In genomic region chr19:46345157-46345556, GRCh38 we compare ENCODE assay signal across 23 cellular contexts. TPM values are rescaled to one million over a fixed set of nuclear protein-coding genes. Genes with fewer than 3 reads are reported as not detected.
DNase-seq lines count a peak whose midpoint lies in the region; ATAC-seq, FAIRE-seq and TF ChIP-seq lines count a peak whose summit lies in the region.
"Had no signal": no experiment of that assay in that cellular context is flagged by ENCODE, and none has a peak within 500 bp of the region (broad histone marks: within the 10 kb centered on the region; RNA-seq: fewer than 3 reads in every experiment).

No MANE protein-coding gene starts in this region.

- peaks cover 20% of the 10 kb centered on the region for H3K36me3 Mint-ChIP-seq in activated T-helper 17 cell treated with anti-CD3 and anti-CD28 coated beads, Interleukin-2, amount 50 U/mL, for 72 hours (ENCODE audit: low read depth)
- no peaks in the 10 kb centered on the region for H3K36me3 Mint-ChIP-seq in naive B cell

- in situ Hi-C loops in HepG2 (cut with HindIII; ENCODE audit: extremely low pct_ligation_motif_present, low pct_unique_long_range_greater_than_20kb) = no loop called here

- H3K27ac Mint-ChIP-seq in activated T-helper 17 cell treated with anti-CD3 and anti-CD28 coated beads, Interleukin-2, amount 50 U/mL, for 72 hours = no peak overlapping the region
- H3K27ac Mint-ChIP-seq in naive B cell = peak overlapping the region in 2 of 6 donors; percentile 4 to 55
- H3K27ac Mint-ChIP-seq: activated B cell treated with CpG ODN at 0.5 μM for 24 hours had no signal

- peaks cover 4% of the 10 kb centered on the region for H3K27me3 Mint-ChIP-seq in activated T-helper 17 cell treated with anti-CD3 and anti-CD28 coated beads, Interleukin-2, amount 50 U/mL, for 72 hours
- peaks cover 15 to 40% (median 35%) of the 10 kb centered on the region in 3 donors for H3K27me3 Mint-ChIP-seq in naive B cell

- POLR2A ChIA-PET in HepG2 (lab: Yijun Ruan, JAX) = no interaction called here

- H3K9ac ChIP-seq in HepG2 (ENCODE audit: insufficient read depth, low read depth, low read length) = no peak overlapping the region

- CTCF ChIA-PET in HepG2 (lab: Yijun Ruan, JAX; ENCODE audit: low intra/inter-chr PET ratio, low total read pairs) = no interaction called here

- no peaks in the 10 kb centered on the region for H3K9me3 Mint-ChIP-seq in activated T-helper 17 cell treated with anti-CD3 and anti-CD28 coated beads, Interleukin-2, amount 50 U/mL, for 72 hours
- no peaks in the 10 kb centered on the region for H3K9me3 Mint-ChIP-seq in naive B cell
- H3K9me3 Mint-ChIP-seq: activated B cell treated with CpG ODN at 0.5 μM for 24 hours; stimulated activated naive B cell treated with anti-CD40 and anti-IgM and Interleukin-4, amounts not matched to agents 10 μg/mL and 1 μg/mL and 100 μg/mL, for 72 hours had no signal

- TF ChIP-seq POLR2A in HepG2 (IDR thresholded peaks at IDR 0.05; ENCODE audit: insufficient read depth in 1 of 2, low read depth in 2 of 2, low read length in 2 of 2) = no peak
- no peak for TF ChIP-seq POLR2A in right lobe of liver (IDR thresholded peaks at IDR 0.05)

- no peaks in the 10 kb centered on the region; a peak in 1 of 5 replicates for H3K27me3 ChIP-seq in HepG2 (ENCODE audit: control insufficient read depth in 1 of 2, insufficient read depth in 2 of 2, low read length in 2 of 2)
- H3K27me3 ChIP-seq in right lobe of liver = no peaks in the 10 kb centered on the region
- H3K27me3 ChIP-seq in BE2C = no peaks in the 10 kb centered on the region; the same call in 1 of the 2 replicates
- H3K27me3 ChIP-seq: SJSA1, testis had no signal

- intact Hi-C loops in HepG2 (cut with micrococcal nuclease; ENCODE audit: unreplicated experiment) (loop anchor here (5.0 kb wide), 1 partner anchor 63 kb away; no protein-coding TSS in a partner anchor), right lobe of liver (cut with DNase I) (loop anchor here in 1 of 2 donors (10.0 kb wide), 2 partner anchors 50 to 60 kb away; no protein-coding TSS in a partner anchor)

- no peak overlapping the region for H3K4me2 ChIP-seq in HepG2 (ENCODE audit: low read depth, low read length)
- H3K4me2 ChIP-seq: smooth muscle cell had no signal

- DNase-seq in HepG2 (ENCODE audit: low spot score) = no peak
- DNase-seq in right lobe of liver = no peak
- DNase-seq in naive B cell = no peak
- no peak for DNase-seq in BE2C
- no peak for DNase-seq in mucosa of gallbladder (ENCODE audit: low spot score)
- DNase-seq: activated B cell treated with CpG ODN at 0.5 μM for 24 hours; activated effector memory CD4-positive, alpha-beta T cell treated with Interleukin-2 at 50 U/mL for 16 hours; caudate nucleus; DMS79; foreskin keratinocyte; left ventricle myocardium superior; NCI-H1694; NCI-H526; nucleus accumbens; stimulated activated naive B cell treated with anti-CD40 and anti-IgM and Interleukin-4, amounts not matched to agents 10 μg/mL and 1 μg/mL and 100 μg/mL, for 72 hours; T-helper 9 cell; testis had no signal

- FAIRE-seq in HepG2 (lab: Jason Lieb, UNC) = no peak

- no peak for TF ChIP-seq CTCF in HepG2 (CRISPR knock-in tag; IDR thresholded peaks at IDR 0.05)
- no peak for TF ChIP-seq CTCF in right lobe of liver (IDR thresholded peaks at IDR 0.05)
- TF ChIP-seq CTCF in BE2C (IDR thresholded peaks at IDR 0.05; ENCODE audit: low read depth, low read length) = no peak

- H3K4me1 Mint-ChIP-seq in activated T-helper 17 cell treated with anti-CD3 and anti-CD28 coated beads, Interleukin-2, amount 50 U/mL, for 72 hours = peaks cover 33% of the 10 kb centered on the region
- peaks cover 33 to 42% (median 40%) of the 10 kb centered on the region in 3 donors for H3K4me1 Mint-ChIP-seq in naive B cell

- H3K9me3 ChIP-seq in HepG2 (ENCODE audit: low read length) (no peaks in the 10 kb centered on the region), right lobe of liver (no peaks in the 10 kb centered on the region), BE2C (no peaks in the 10 kb centered on the region)
- H3K9me3 ChIP-seq: SJSA1, testis had no signal

- H3K4me3 Mint-ChIP-seq in activated T-helper 17 cell treated with anti-CD3 and anti-CD28 coated beads, Interleukin-2, amount 50 U/mL, for 72 hours = peak overlapping the region; percentile 93
- peak overlapping the region; percentile 79 to 98 (median 96) for H3K4me3 Mint-ChIP-seq in naive B cell

- peaks cover 25% of the 10 kb centered on the region for H3K79me2 ChIP-seq in HepG2 (ENCODE audit: insufficient read depth, low read length)

- ATAC-seq in HepG2 = no peak
- no peak for ATAC-seq in right lobe of liver
- no peak for ATAC-seq in activated T-helper 17 cell treated with anti-CD3 and anti-CD28 coated beads, Interleukin-2, amount 50 U/mL, for 72 hours (replicated peaks)
- no peak for ATAC-seq in naive B cell (ENCODE audit: low read depth in 2 of 2)
- no peak for ATAC-seq in HG03108 (IDR thresholded peaks at IDR 0.05; ENCODE audit: unreplicated experiment)
- ATAC-seq: foreskin keratinocyte; HCT116; left ventricle myocardium superior; stimulated activated naive B cell treated with anti-CD40 and anti-IgM and Interleukin-4, amounts not matched to agents 10 μg/mL and 1 μg/mL and 100 μg/mL, for 72 hours had no signal

- H3K36me3 ChIP-seq in HepG2 (replicated peaks in 1 of 2; ENCODE audit: control insufficient read depth in 1 of 2, insufficient read depth in 2 of 2, low read length in 2 of 2) (no peaks in the 10 kb centered on the region; a peak in 1 of 5 replicates), right lobe of liver (no peaks in the 10 kb centered on the region), BE2C (peaks cover 9% of the 10 kb centered on the region)

- no peak overlapping the region for H2AFZ ChIP-seq in HepG2 (ENCODE audit: low read length)

- TF ChIP-seq EP300 in HepG2 (IDR thresholded peaks at IDR 0.05; ENCODE audit: low read depth in 2 of 2, low read length in 2 of 2) = no peak
- TF ChIP-seq EP300 in HepG2 (CRISPR knock-in tag; IDR thresholded peaks at IDR 0.05; ENCODE audit: borderline replicate concordance) = no peak

- H3K4me1 ChIP-seq in HepG2 (ENCODE audit: insufficient read depth, low read length) (peaks cover 50% of the 10 kb centered on the region), right lobe of liver (peaks cover 0 to 14% (median 5%) of the 10 kb centered on the region in 4 donors), BE2C (peaks cover under 1% of the 10 kb centered on the region; the same call in 1 of the 2 replicates)

- WGBS in HepG2 (ENCODE audit: low lambda C conversion rate) = 56% methylated on average over 5 of the region's 5 CpGs
- 87% methylated on average over 3 of the region's 5 CpGs for WGBS in right lobe of liver (ENCODE audit: insufficient coverage, low coverage, low lambda C conversion rate, missing lambda C conversion rate)

- no peak for TF ChIP-seq RAD21 in HepG2 (CRISPR knock-in tag; IDR thresholded peaks at IDR 0.05)

- H3K27ac ChIP-seq in HepG2 (ENCODE audit: extremely low read length, insufficient read depth, low read length) (no peak overlapping the region), right lobe of liver (no peak overlapping the region)
- H3K27ac ChIP-seq: foreskin keratinocyte, SJSA1, testis had no signal

- no peaks in the 10 kb centered on the region for H4K20me1 ChIP-seq in HepG2 (ENCODE audit: insufficient read depth, low read length)

- BruUV-seq in HepG2 (replicated peaks; lab: Mats Ljungman, UMichigan) = no TSS peak

- H3K4me3 ChIP-seq in HepG2 (replicated peaks in 1 of 3; ENCODE audit: insufficient read depth in 1 of 3, low read depth in 2 of 3, low read length in 3 of 3) (no peak overlapping the region), right lobe of liver (no peak overlapping the region), BE2C (ENCODE audit: low read depth, low read length) (no peak overlapping the region)
- H3K4me3 ChIP-seq: SJSA1, smooth muscle cell, testis had no signal

RNA-seq across cellular contexts. Expression of gene PPP5C, which starts 1.7 kb away (rescaled TPM):
- total RNA-seq in HepG2 (2016; rRNA removed; fragmentation: Illumina TruSeq; extraction: Trizol) = 38.2 and 41.6 TPM in 2 replicates
- 6.6 and 9.3 TPM in 2 replicates for total RNA-seq in HepG2 (2016; cell fraction: cytosol; rRNA removed; fragmentation: Illumina TruSeq; extraction: Trizol; ENCODE audit: low read depth)
- total RNA-seq in HepG2 (2016; cell fraction: insoluble cytoplasmic fraction; rRNA removed; fragmentation: Illumina TruSeq; extraction: Trizol) = 33.6 and 40.9 TPM in 2 replicates
- total RNA-seq in HepG2 (2016; cell fraction: membrane; rRNA removed; fragmentation: Illumina TruSeq; extraction: Trizol) = 12.2 and 12.3 TPM in 2 replicates
- 31.3 and 44.2 TPM in 2 replicates for total RNA-seq in HepG2 (2016; cell fraction: nucleus; rRNA removed; fragmentation: Illumina TruSeq; extraction: Trizol)
- 67.9 and 68.5 TPM in 2 replicates for polyA plus RNA-seq in HepG2 (2011; rRNA removed)
- polyA plus RNA-seq in HepG2 (2011; cell fraction: cytosol; rRNA removed) = 52.3 and 70.1 TPM in 2 replicates
- polyA plus RNA-seq in HepG2 (2011; cell fraction: nucleus; rRNA removed) = 118 and 133 TPM in 2 replicates
- 33.2 and 36.7 TPM in 2 replicates for polyA plus RNA-seq in HepG2 (2012)
- polyA plus RNA-seq in HepG2 (2016; cell fraction: cytosol; fragmentation: Illumina TruSeq; extraction: Trizol; ENCODE audit: low read depth) = 3.4 and 4.4 TPM in 2 replicates
- polyA plus RNA-seq in HepG2 (2016; cell fraction: insoluble cytoplasmic fraction; fragmentation: Illumina TruSeq; extraction: Trizol; ENCODE audit: low read depth) = 45.7 and 54.9 TPM in 2 replicates
- polyA plus RNA-seq in HepG2 (2016; cell fraction: membrane; fragmentation: Illumina TruSeq; extraction: Trizol; ENCODE audit: low read depth) = 6.8 and 8.2 TPM in 2 replicates
- 82.9 and 89.8 TPM in 2 replicates for polyA plus RNA-seq in HepG2 (2016; cell fraction: nucleus; fragmentation: Illumina TruSeq; extraction: Trizol; ENCODE audit: insufficient read depth, low read depth)
- polyA minus RNA-seq in HepG2 (2011; rRNA and poly(A)+ RNA removed; ENCODE audit: low replicate concordance) = 92.2 and 144 TPM in 2 replicates
- 26.7 and 26.9 TPM in 2 replicates for polyA minus RNA-seq in HepG2 (2011; cell fraction: cytosol; rRNA and poly(A)+ RNA removed)
- polyA minus RNA-seq in HepG2 (2011; cell fraction: nucleus; rRNA and poly(A)+ RNA removed) = 63.0 and 66.9 TPM in 2 replicates
- 10 to 100 TPM; 23.9 to 47.8 (median 36.0) TPM for total RNA-seq in right lobe of liver
- total RNA-seq in activated T-helper 17 cell treated with anti-CD3 and anti-CD28 coated beads, Interleukin-2, amount 50 U/mL, for 72 hours = 100 to 1,000 TPM in 1 of 2 donors, 10 to 100 TPM in 1; 60.0 to 127 TPM
- polyA plus RNA-seq in naive B cell (ENCODE audit: low read depth in 6 of 6) = 10 to 100 TPM; 14.5 to 26.6 (median 19.7) TPM
- polyA plus RNA-seq in BE2C (2012; ENCODE audit: insufficient read depth, insufficient read length, low read depth) = 119 TPM
- 66.2 TPM for total RNA-seq in mucosa of gallbladder

RNA-seq across cellular contexts. Expression of gene HIF3A, which starts 48.3 kb away (rescaled TPM):
- total RNA-seq in HepG2 (2016; rRNA removed; fragmentation: Illumina TruSeq; extraction: Trizol) = 0.09 TPM in 1 of 2 replicates, not detected in the other
- total RNA-seq in HepG2 (2016; cell fraction: cytosol; rRNA removed; fragmentation: Illumina TruSeq; extraction: Trizol; ENCODE audit: low read depth) = not detected in 2 replicates
- total RNA-seq in HepG2 (2016; cell fraction: insoluble cytoplasmic fraction; rRNA removed; fragmentation: Illumina TruSeq; extraction: Trizol) = not detected in 2 replicates
- not detected in 2 replicates for total RNA-seq in HepG2 (2016; cell fraction: membrane; rRNA removed; fragmentation: Illumina TruSeq; extraction: Trizol)
- not detected in 2 replicates for total RNA-seq in HepG2 (2016; cell fraction: nucleus; rRNA removed; fragmentation: Illumina TruSeq; extraction: Trizol)
- polyA plus RNA-seq in HepG2 (2011; rRNA removed) = 0.22 and 0.38 TPM in 2 replicates
- polyA plus RNA-seq in HepG2 (2011; cell fraction: cytosol; rRNA removed) = 0.13 and 0.36 TPM in 2 replicates
- 2.3 and 2.4 TPM in 2 replicates for polyA plus RNA-seq in HepG2 (2011; cell fraction: nucleus; rRNA removed)
- 1.6 and 4.3 TPM in 2 replicates for polyA plus RNA-seq in HepG2 (2012)
- polyA plus RNA-seq in HepG2 (2016; cell fraction: cytosol; fragmentation: Illumina TruSeq; extraction: Trizol; ENCODE audit: low read depth) = not detected in 2 replicates
- polyA plus RNA-seq in HepG2 (2016; cell fraction: insoluble cytoplasmic fraction; fragmentation: Illumina TruSeq; extraction: Trizol; ENCODE audit: low read depth) = not detected in 2 replicates
- not detected in 2 replicates for polyA plus RNA-seq in HepG2 (2016; cell fraction: membrane; fragmentation: Illumina TruSeq; extraction: Trizol; ENCODE audit: low read depth)
- 0.52 TPM in 1 of 2 replicates, not detected in the other for polyA plus RNA-seq in HepG2 (2016; cell fraction: nucleus; fragmentation: Illumina TruSeq; extraction: Trizol; ENCODE audit: insufficient read depth, low read depth)
- 0.72 and 0.87 TPM in 2 replicates for polyA minus RNA-seq in HepG2 (2011; rRNA and poly(A)+ RNA removed; ENCODE audit: low replicate concordance)
- polyA minus RNA-seq in HepG2 (2011; cell fraction: cytosol; rRNA and poly(A)+ RNA removed) = 0.62 and 1.3 TPM in 2 replicates
- 0.64 and 0.87 TPM in 2 replicates for polyA minus RNA-seq in HepG2 (2011; cell fraction: nucleus; rRNA and poly(A)+ RNA removed)
- 1 to 10 TPM in 5 of 6 experiments, under 1 TPM in 1; 0.47 to 9.2 (median 4.5) TPM for total RNA-seq in right lobe of liver
- total RNA-seq in activated T-helper 17 cell treated with anti-CD3 and anti-CD28 coated beads, Interleukin-2, amount 50 U/mL, for 72 hours = not detected
- polyA plus RNA-seq in naive B cell (ENCODE audit: low read depth in 6 of 6) = not detected
- 0.83 TPM for polyA plus RNA-seq in BE2C (2012; ENCODE audit: insufficient read depth, insufficient read length, low read depth)
- 52.0 TPM for total RNA-seq in mucosa of gallbladder
- total RNA-seq: activated B cell treated with CpG ODN at 0.5 μM for 24 hours, foreskin keratinocyte, HT-29, SJSA1 had no signal
